8 cellular contexts compared by ENCODE assay signal in the genomic region with DNA sequence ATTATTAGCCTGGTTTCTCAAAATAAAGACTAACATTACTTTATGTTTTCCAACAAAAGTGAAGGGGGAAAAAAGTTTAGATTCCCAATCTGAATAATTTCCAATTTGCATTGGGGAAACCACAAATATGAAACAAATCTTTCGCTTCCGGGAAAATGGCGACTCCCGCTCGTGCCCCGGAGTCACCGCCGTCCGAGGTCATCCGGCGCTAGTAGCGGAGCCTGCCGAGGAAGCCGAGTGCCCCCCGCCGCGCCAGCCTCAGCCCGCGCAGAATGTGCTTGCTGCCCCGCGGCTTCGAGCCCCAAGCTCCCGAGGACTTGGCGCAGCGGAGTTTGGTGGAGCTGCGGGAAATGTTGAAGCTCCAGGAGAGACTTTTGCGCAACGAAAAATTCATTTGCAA.
"Had no signal": no experiment of that assay in that cellular context is flagged by ENCODE, and none has a peak within 500 bp of the region (broad histone marks: within the 10 kb centered on the region; RNA-seq: fewer than 3 reads in every experiment).

No MANE protein-coding gene starts in this region.

- ATAC-seq: GM12878 had no signal

- H3K4me3 ChIP-seq: GM12878 had no signal

- DNase-seq: GDM1, GF-D8 had no signal

- FAIRE-seq: G401.6, GM12878, GM12891, GM12892, GM18507, GM19239 had no signal
